8 cellular contexts compared by ENCODE assay signal in the genomic region with DNA sequence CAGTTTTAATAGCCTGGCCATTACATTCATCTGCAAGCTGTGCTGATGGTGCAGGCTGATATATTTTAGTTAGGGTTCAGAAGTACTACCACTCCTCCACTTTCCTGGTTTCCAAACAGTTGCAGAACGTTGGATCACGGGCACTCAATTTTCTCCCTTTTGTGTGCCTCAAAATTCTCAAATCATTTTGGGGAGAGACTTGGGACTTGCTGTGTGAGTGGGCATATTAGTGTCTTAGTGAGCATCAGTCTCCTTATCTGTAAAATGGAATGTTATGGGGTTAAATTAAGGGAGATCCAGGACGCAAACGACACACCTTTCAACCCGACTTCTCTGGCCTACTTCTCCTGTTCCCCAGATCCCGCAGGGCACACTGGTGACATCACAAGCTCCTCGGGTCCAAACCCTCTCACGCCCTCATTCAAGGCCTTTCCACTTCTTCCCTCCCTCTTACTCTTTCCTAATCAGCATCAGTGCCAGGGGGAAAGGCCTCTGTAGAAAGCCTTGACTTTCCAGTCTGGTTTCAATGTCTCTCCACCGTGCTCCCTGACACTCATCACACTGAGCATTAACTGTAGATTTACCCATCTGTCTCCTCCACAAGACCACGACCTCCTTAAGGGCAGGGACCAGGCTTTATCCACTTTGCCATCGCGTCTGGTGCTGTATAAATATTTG. TPM values are rescaled to one million over a fixed set of nuclear protein-coding genes. Genes with fewer than 3 reads are reported as not detected.
DNase-seq lines count a peak whose midpoint lies in the region; ATAC-seq and TF ChIP-seq lines count a peak whose summit lies in the region.

No MANE protein-coding gene starts in this region.

- no peak overlapping the region for H3K18ac ChIP-seq in mesendoderm (ENCODE audit: low read length)

- peaks cover 9% of the 10 kb centered on the region for H3K79me1 ChIP-seq in mesendoderm (ENCODE audit: low read length)

- DNase-seq in BE2C (peak; percentile 9), HCEC 1CT (peak; percentile 69), SK-N-DZ (ENCODE audit: low spot score) (peak; percentile 56), mesendoderm (peak; percentile 41)
- no peak for DNase-seq in activated effector memory CD4-positive, alpha-beta T cell treated with anti-CD3 and anti-CD28 coated beads, Interleukin-2, amount 50 U/mL, for 16 hours

- peak overlapping the region; percentile 95 for H3K27ac ChIP-seq in ectodermal cell (ENCODE audit: insufficient read depth, low read depth, low read length, poor library complexity, severe bottlenecking)
- no peak overlapping the region for H3K27ac ChIP-seq in mesendoderm (ENCODE audit: low read depth, low read length)
- peak overlapping the region; percentile 92 for H3K27ac ChIP-seq in thymus (ENCODE audit: low read depth)

- H4K5ac ChIP-seq in mesendoderm (ENCODE audit: low read length) = no peak overlapping the region

- no peak overlapping the region for H2BK120ac ChIP-seq in mesendoderm (ENCODE audit: low read depth, low read length)

- H3K4me2 ChIP-seq in mesendoderm (ENCODE audit: low read length) = peak overlapping the region; percentile 87

- no peak for TF ChIP-seq CTCF in BE2C (IDR thresholded peaks at IDR 0.05; ENCODE audit: low read depth, low read length)

- no peak for ATAC-seq in HG03571 (IDR thresholded peaks at IDR 0.05; ENCODE audit: unreplicated experiment)

- H3K27me3 ChIP-seq in BE2C (no peaks in the 10 kb centered on the region), ectodermal cell (ENCODE audit: control insufficient read depth, insufficient read depth, low read length, poor library complexity, severe bottlenecking) (peaks cover 22% of the 10 kb centered on the region), mesendoderm (ENCODE audit: insufficient read depth, low read length, poor library complexity) (peaks cover 2% of the 10 kb centered on the region), thymus (ENCODE audit: control insufficient read depth, insufficient read depth) (no peaks in the 10 kb centered on the region)

- H4K8ac ChIP-seq in mesendoderm (ENCODE audit: low read depth, low read length) = peak overlapping the region; percentile 39

- peak overlapping the region; percentile 92 for H3K9ac ChIP-seq in mesendoderm (ENCODE audit: low read length)

- peak overlapping the region; percentile 19 for H3K4ac ChIP-seq in mesendoderm (ENCODE audit: low read depth, low read length)

- H3K4me3 ChIP-seq in BE2C (ENCODE audit: low read depth, low read length) (peak overlapping the region; percentile 91), ectodermal cell (ENCODE audit: insufficient read depth, low read depth, low read length) (peak overlapping the region; percentile 81), mesendoderm (ENCODE audit: low read length) (no peak overlapping the region), thymus (ENCODE audit: low read length) (peak overlapping the region; percentile 67)

- H3K4me1 ChIP-seq in BE2C (peaks cover 5% of the 10 kb centered on the region), ectodermal cell (ENCODE audit: control insufficient read depth, insufficient read depth, low read length) (peaks cover 5% of the 10 kb centered on the region), mesendoderm (ENCODE audit: control insufficient read depth, low read depth, low read length) (no peaks in the 10 kb centered on the region), thymus (ENCODE audit: control insufficient read depth, insufficient read depth, low read length) (peaks cover 4% of the 10 kb centered on the region)

- no peak overlapping the region for H2BK15ac ChIP-seq in mesendoderm (replicated peaks; ENCODE audit: low read depth)

- no peaks in the 10 kb centered on the region for H3K9me3 ChIP-seq in BE2C
- H3K9me3 ChIP-seq in ectodermal cell (ENCODE audit: control insufficient read depth, low read length) = no peaks in the 10 kb centered on the region
- H3K9me3 ChIP-seq in thymus (ENCODE audit: control insufficient read depth) = no peaks in the 10 kb centered on the region

- WGBS in ectodermal cell, 2 experiments = 66 to 68% methylated on average over 12 of the region's 12 CpGs
- WGBS in mesendoderm (ENCODE audit: extremely low coverage, insufficient coverage, low lambda C conversion rate) = no CpG with 5 or more reads among the region's 12 CpGs
- WGBS in thymus = 59% methylated on average over 12 of the region's 12 CpGs

- H3K36me3 ChIP-seq in BE2C = no peaks in the 10 kb centered on the region; the same call in 1 of the 2 replicates
- peaks cover under 1% of the 10 kb centered on the region for H3K36me3 ChIP-seq in ectodermal cell (ENCODE audit: control insufficient read depth, insufficient read depth, low read length)
- H3K36me3 ChIP-seq in mesendoderm (ENCODE audit: control insufficient read depth, insufficient read depth, low read length) = no peaks in the 10 kb centered on the region
- H3K36me3 ChIP-seq in thymus (ENCODE audit: control insufficient read depth, insufficient read depth) = no peaks in the 10 kb centered on the region

- peak overlapping the region; percentile 97 for H3K56ac ChIP-seq in mesendoderm (ENCODE audit: low read length)

- H2AK5ac ChIP-seq in mesendoderm (ENCODE audit: low read length) = no peak overlapping the region

- no peak overlapping the region for H3K23ac ChIP-seq in mesendoderm (ENCODE audit: low read length)

- peaks cover 5% of the 10 kb centered on the region for H3K79me2 ChIP-seq in mesendoderm (ENCODE audit: control insufficient read depth, insufficient read depth, low read length)

- no peak overlapping the region for H2BK5ac ChIP-seq in mesendoderm (ENCODE audit: low read length)

RNA-seq across cellular contexts. Expression of gene PIGP, which starts 1.2 kb away (rescaled TPM):
- polyA plus RNA-seq in BE2C (2012; ENCODE audit: insufficient read depth, insufficient read length, low read depth) = 9.3 TPM
- 11.0 and 25.5 TPM in 2 replicates for polyA plus RNA-seq in SK-N-DZ (2014; cell fraction: cytosol; rRNA removed)
- polyA plus RNA-seq in SK-N-DZ (2014; cell fraction: nucleus; rRNA removed) = 14.6 and 23.6 TPM in 2 replicates
- 13.1 TPM for polyA plus RNA-seq in ectodermal cell (2013, experiment 1 of 4)
- 12.7 TPM for polyA plus RNA-seq in ectodermal cell (2013, experiment 2 of 4)
- 18.2 TPM for polyA plus RNA-seq in ectodermal cell (2013, experiment 3 of 4)
- 19.6 TPM for polyA plus RNA-seq in ectodermal cell (2013, experiment 4 of 4)
- polyA plus RNA-seq in mesendoderm (2013, experiment 1 of 2) = 15.5 TPM
- polyA plus RNA-seq in mesendoderm (2013, experiment 2 of 2) = 15.2 TPM
- 40.6 TPM for polyA plus RNA-seq in thymus

RNA-seq across cellular contexts. Expression of gene TTC3, which starts 1.4 kb away (rescaled TPM):
- polyA plus RNA-seq in BE2C (2012; ENCODE audit: insufficient read depth, insufficient read length, low read depth) = 50.1 TPM
- 120 and 135 TPM in 2 replicates for polyA plus RNA-seq in SK-N-DZ (2014; cell fraction: cytosol; rRNA removed)
- 144 and 164 TPM in 2 replicates for polyA plus RNA-seq in SK-N-DZ (2014; cell fraction: nucleus; rRNA removed)
- polyA plus RNA-seq in ectodermal cell (2013, experiment 1 of 4) = 117 TPM
- 118 TPM for polyA plus RNA-seq in ectodermal cell (2013, experiment 2 of 4)
- 101 TPM for polyA plus RNA-seq in ectodermal cell (2013, experiment 3 of 4)
- polyA plus RNA-seq in ectodermal cell (2013, experiment 4 of 4) = 123 TPM
- polyA plus RNA-seq in mesendoderm (2013, experiment 1 of 2) = 19.4 TPM
- 20.7 TPM for polyA plus RNA-seq in mesendoderm (2013, experiment 2 of 2)
- polyA plus RNA-seq in thymus = 37.7 TPM
